ENCODE assay signal across 12 cellular contexts in genomic region chr2:30237346-30238142, GRCh38. TPM values are rescaled to one million over a fixed set of nuclear protein-coding genes. Genes with fewer than 3 reads are reported as not detected.
DNase-seq lines count a peak whose midpoint lies in the region; ATAC-seq and TF ChIP-seq lines count a peak whose summit lies in the region.
"Had no signal": no experiment of that assay in that cellular context is flagged by ENCODE, and none has a peak within 500 bp of the region (broad histone marks: within the 10 kb centered on the region; RNA-seq: fewer than 3 reads in every experiment).

No MANE protein-coding gene starts in this region.

- H3K4me1 ChIP-seq in left ventricle myocardium inferior (peaks cover 100% of the 10 kb centered on the region), uterus (peaks cover 0 to 27% of the 10 kb centered on the region in 2 donors)

- intact Hi-C loops in left ventricle myocardium inferior (cut with micrococcal nuclease): loop anchor here (5.0 to 10.0 kb wide), 2 partner anchors 117 to 175 kb away; no protein-coding TSS in a partner anchor
- intact Hi-C loops in left ventricle myocardium superior (cut with micrococcal nuclease): loop anchor here (5.0 to 10.0 kb wide), 2 partner anchors 117 to 175 kb away; no protein-coding TSS in a partner anchor
- intact Hi-C loops in uterus (cut with DNase I; ENCODE audit: low total_unique reads): no loop called here

- no peak for TF ChIP-seq POLR2A in uterus (IDR thresholded peaks at IDR 0.05)

- peak overlapping the region in 3 of 5 experiments; percentile 7 to 22 (median 13) for H3K4me3 Mint-ChIP-seq in brain
- H3K4me3 Mint-ChIP-seq in natural killer cell treated with Interleukin-12 subunit alpha and Interleukin-12 subunit beta and Interleukin-15 and Interleukin-18, amount 100 ng/mL, for 72 hours: peak overlapping the region; percentile 95
- H3K4me3 Mint-ChIP-seq in osteocyte (ENCODE audit: unreplicated experiment): no peak overlapping the region

- H3K27ac Mint-ChIP-seq in brain (peak overlapping the region in 1 of 5 experiments; percentile 65), osteocyte (ENCODE audit: unreplicated experiment) (no peak overlapping the region)
- H3K27ac Mint-ChIP-seq in natural killer cell treated with Interleukin-12 subunit alpha and Interleukin-12 subunit beta and Interleukin-15 and Interleukin-18, amount 100 ng/mL, for 72 hours: peak overlapping the region; percentile 81 to 100

- H3K27ac ChIP-seq in left ventricle myocardium inferior (replicated peaks) (peak overlapping the region; percentile 99), uterus (peak overlapping the region; percentile 70 to 85)
- H3K27ac ChIP-seq: KMS-11 had no signal

- peaks cover 3% of the 10 kb centered on the region for H3K27me3 Mint-ChIP-seq in brain
- no peaks in the 10 kb centered on the region for H3K27me3 Mint-ChIP-seq in natural killer cell treated with Interleukin-12 subunit alpha and Interleukin-12 subunit beta and Interleukin-15 and Interleukin-18, amount 100 ng/mL, for 72 hours
- H3K27me3 Mint-ChIP-seq in osteocyte (ENCODE audit: unreplicated experiment): no peaks in the 10 kb centered on the region

- H3K36me3 ChIP-seq in left ventricle myocardium inferior (peaks cover 30% of the 10 kb centered on the region), uterus (no peaks in the 10 kb centered on the region)

- H3K9me3 Mint-ChIP-seq in brain (peaks cover 0 to 2% (median 0%) of the 10 kb centered on the region in 5 experiments), osteocyte (ENCODE audit: unreplicated experiment) (no peaks in the 10 kb centered on the region)
- H3K9me3 Mint-ChIP-seq in natural killer cell treated with Interleukin-12 subunit alpha and Interleukin-12 subunit beta and Interleukin-15 and Interleukin-18, amount 100 ng/mL, for 72 hours: no peaks in the 10 kb centered on the region

- ATAC-seq in left ventricle myocardium superior: no peak
- ATAC-seq in natural killer cell treated with Interleukin-12 subunit alpha and Interleukin-12 subunit beta and Interleukin-15 and Interleukin-18, amount 100 ng/mL, for 72 hours: peak; percentile 40 to 43

- H3K27me3 ChIP-seq in left ventricle myocardium inferior (ENCODE audit: low read depth) (no peaks in the 10 kb centered on the region), uterus (no peaks in the 10 kb centered on the region)

- DNase-seq in left ventricle myocardium inferior (no peak), left ventricle myocardium superior (no peak), uterus (no peak), kidney tubule cell (ENCODE audit: low spot score) (no peak), osteocyte (ENCODE audit: extremely low spot score, unreplicated experiment) (no peak), A172 (ENCODE audit: low spot score) (no peak)
- no peak for DNase-seq in natural killer cell treated with Interleukin-12 subunit alpha and Interleukin-12 subunit beta and Interleukin-15 and Interleukin-18, amount 100 ng/mL, for 72 hours (ENCODE audit: low spot score)
- DNase-seq: COR-L47, NCI-H446 treated with DMSO at 0.1 percent for 48 hours, small intestine had no signal

- no peak for TF ChIP-seq CTCF in left ventricle myocardium inferior (IDR thresholded peaks at IDR 0.05; ENCODE audit: borderline replicate concordance)
- TF ChIP-seq CTCF in brain (conservative IDR thresholded peaks at IDR 0.05): no peak
- no peak for TF ChIP-seq CTCF in uterus (IDR thresholded peaks at IDR 0.05)
- TF ChIP-seq CTCF in osteocyte (IDR thresholded peaks at IDR 0.05): no peak

- H3K36me3 Mint-ChIP-seq in brain (peaks cover 83% of the 10 kb centered on the region), osteocyte (ENCODE audit: unreplicated experiment) (peaks cover 45% of the 10 kb centered on the region)
- H3K36me3 Mint-ChIP-seq in natural killer cell treated with Interleukin-12 subunit alpha and Interleukin-12 subunit beta and Interleukin-15 and Interleukin-18, amount 100 ng/mL, for 72 hours: peaks cover 31% of the 10 kb centered on the region

- H3K4me3 ChIP-seq in left ventricle myocardium inferior: peak overlapping the region; percentile 33
- H3K4me3 ChIP-seq in uterus: no peak overlapping the region

- H3K9me3 ChIP-seq in left ventricle myocardium inferior (replicated peaks) (no peaks in the 10 kb centered on the region), uterus (no peaks in the 10 kb centered on the region)

- peaks cover 82% of the 10 kb centered on the region for H3K4me1 Mint-ChIP-seq in brain
- peaks cover 70 to 72% of the 10 kb centered on the region in 2 donors for H3K4me1 Mint-ChIP-seq in natural killer cell treated with Interleukin-12 subunit alpha and Interleukin-12 subunit beta and Interleukin-15 and Interleukin-18, amount 100 ng/mL, for 72 hours (ENCODE audit: low read depth in 2 of 2)
- H3K4me1 Mint-ChIP-seq in osteocyte (ENCODE audit: unreplicated experiment): peaks cover 42% of the 10 kb centered on the region

RNA-seq across cellular contexts. Expression of gene LBH, which starts 6.2 kb away (rescaled TPM):
- total RNA-seq in left ventricle myocardium inferior (200 TPM), left ventricle myocardium superior (129 TPM), uterus (10 to 100 TPM; 30.7 to 94.3 (median 64.5) TPM), osteocyte (65.0 and 74.7 TPM in 2 replicates)
- polyA plus RNA-seq in brain (ENCODE audit: insufficient read depth, low read depth, low replicate concordance): 28.5 TPM
- 1,000 to 10,000 TPM in 1 of 2 donors, 100 to 1,000 TPM in 1; 206 to 1,155 TPM for total RNA-seq in natural killer cell treated with Interleukin-12 subunit alpha and Interleukin-12 subunit beta and Interleukin-15 and Interleukin-18, amount 100 ng/mL, for 72 hours
- 87.4 and 182 TPM in 2 replicates for total RNA-seq in A172 (2014; rRNA removed; shearing (Covaris generic))
